ENCODE assay signal across 8 cellular contexts in the genomic region with DNA sequence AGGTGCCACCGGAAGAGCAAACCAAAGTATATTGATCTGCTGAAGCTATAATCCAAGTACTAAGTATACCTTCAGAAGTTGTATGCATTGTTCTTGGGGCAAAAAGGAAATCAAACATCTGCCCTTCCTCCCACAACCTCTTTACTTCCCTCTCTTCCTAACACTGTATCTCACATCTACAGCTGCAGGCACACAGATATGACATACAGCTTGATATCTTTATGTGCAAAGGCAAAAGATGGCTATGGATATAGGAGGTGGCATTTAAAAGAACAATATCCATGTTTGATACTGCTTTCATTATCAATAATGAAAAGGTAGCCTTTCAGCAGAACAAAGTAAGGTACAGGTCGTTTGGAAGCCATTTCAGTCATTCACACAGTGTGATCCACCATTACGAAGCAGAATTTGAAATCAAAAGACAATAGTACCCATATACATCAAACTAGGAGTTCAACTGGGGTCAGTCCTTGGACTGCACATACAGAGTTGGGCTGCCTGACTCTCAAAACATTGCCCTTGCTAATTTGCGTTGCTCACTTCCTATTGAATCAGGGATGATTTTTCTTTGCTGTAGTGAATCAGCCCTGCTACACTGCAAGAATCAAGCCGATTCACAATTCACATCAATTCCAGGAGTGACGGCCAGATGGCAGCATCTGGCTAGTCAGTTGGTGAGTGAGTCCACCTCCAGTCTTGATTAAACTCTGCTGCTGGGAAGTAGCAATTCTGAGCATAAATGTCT. TPM values are rescaled to one million over a fixed set of nuclear protein-coding genes. Genes with fewer than 3 reads are reported as not detected.
A peak's percentile ranks its signal among the peaks of the same experiment; 100 is the strongest.
DNase-seq lines count a peak whose midpoint lies in the region; ATAC-seq and TF ChIP-seq lines count a peak whose summit lies in the region.

No MANE protein-coding gene starts in this region.

- H3K36me3 ChIP-seq in Panc1 (ENCODE audit: control insufficient read depth, insufficient read depth, low read length): no peaks in the 10 kb centered on the region

- ATAC-seq in HG02798 (IDR thresholded peaks at IDR 0.05; ENCODE audit: poor library complexity, unreplicated experiment) (peak; percentile 52), Panc1 (peak; percentile 92)
- ATAC-seq in activated T-cell treated with anti-CD3 and anti-CD28 coated beads, Interleukin-2, amount 50 U/mL, for 72 hours (replicated peaks in 1 of 2): peak; percentile 82 to 85

- H3K27ac ChIP-seq in Panc1 (ENCODE audit: low read length): no peak overlapping the region

- H3K9me3 Mint-ChIP-seq in activated T-cell treated with anti-CD3 and anti-CD28 coated beads, Interleukin-2, amount 50 U/mL, for 72 hours: no peaks in the 10 kb centered on the region
- no peaks in the 10 kb centered on the region for H3K9me3 Mint-ChIP-seq in type B pancreatic cell

- POLR2A ChIA-PET in Panc1 (lab: Charles Lee): no interaction called here

- CTCF ChIA-PET in Panc1 (lab: Charles Lee): interaction anchor here (1.0 to 1.7 kb wide), 2 partner anchors 158 to 274 kb away, joined by 5 to 6 read pairs; no protein-coding TSS in a partner anchor

- no peak overlapping the region for H3K27ac Mint-ChIP-seq in activated T-cell treated with anti-CD3 and anti-CD28 coated beads, Interleukin-2, amount 50 U/mL, for 72 hours
- no peak overlapping the region for H3K27ac Mint-ChIP-seq in type B pancreatic cell

- no peaks in the 10 kb centered on the region for H3K27me3 ChIP-seq in Panc1 (ENCODE audit: control insufficient read depth, insufficient read depth, low read length)

- no peaks in the 10 kb centered on the region for H3K27me3 Mint-ChIP-seq in activated T-cell treated with anti-CD3 and anti-CD28 coated beads, Interleukin-2, amount 50 U/mL, for 72 hours (ENCODE audit: low read depth)
- no peaks in the 10 kb centered on the region for H3K27me3 Mint-ChIP-seq in type B pancreatic cell

- H3K4me1 ChIP-seq in Panc1 (ENCODE audit: control insufficient read depth, insufficient read depth, low read length): no peaks in the 10 kb centered on the region; the same call in 1 of the 2 replicates

- H3K4me3 ChIP-seq in Panc1 (ENCODE audit: low read depth in 2 of 2, low read length in 2 of 2) (no peak overlapping the region), fibroblast of the aortic adventitia (ENCODE audit: low read depth, low read length) (no peak overlapping the region)

- in situ Hi-C loops in Panc1 (cut with HindIII; ENCODE audit: low pct_unique_long_range_greater_than_20kb, low sequenced_read_pairs): no loop called here

- H3K4me1 Mint-ChIP-seq in activated T-cell treated with anti-CD3 and anti-CD28 coated beads, Interleukin-2, amount 50 U/mL, for 72 hours (ENCODE audit: low read depth): peaks cover 2% of the 10 kb centered on the region
- no peaks in the 10 kb centered on the region for H3K4me1 Mint-ChIP-seq in type B pancreatic cell (ENCODE audit: unreplicated experiment)

- TF ChIP-seq CTCF in Panc1 (IDR thresholded peaks at IDR 0.05) (peak; percentile 80), fibroblast of the aortic adventitia (IDR thresholded peaks at IDR 0.05; ENCODE audit: insufficient read depth, low read length) (peak; percentile 81), type B pancreatic cell (conservative IDR thresholded peaks at IDR 0.05) (peak; percentile 91)

- H3K9me3 ChIP-seq in Panc1 (ENCODE audit: control insufficient read depth, insufficient read depth, low read depth, low read length): no peaks in the 10 kb centered on the region

- no peaks in the 10 kb centered on the region for H3K36me3 Mint-ChIP-seq in activated T-cell treated with anti-CD3 and anti-CD28 coated beads, Interleukin-2, amount 50 U/mL, for 72 hours (ENCODE audit: insufficient read depth in 2 of 2)
- H3K36me3 Mint-ChIP-seq in type B pancreatic cell: no peaks in the 10 kb centered on the region

- no peak overlapping the region for H3K4me3 Mint-ChIP-seq in activated T-cell treated with anti-CD3 and anti-CD28 coated beads, Interleukin-2, amount 50 U/mL, for 72 hours
- H3K4me3 Mint-ChIP-seq in type B pancreatic cell: no peak overlapping the region

- BruUV-seq in Panc1 (replicated peaks; lab: Mats Ljungman, UMichigan): no TSS peak

- intact Hi-C loops in Panc1 (cut with micrococcal nuclease; ENCODE audit: unreplicated experiment): loop anchor here (2.0 to 5.0 kb wide), 2 partner anchors 157 to 275 kb away; no protein-coding TSS in a partner anchor

- DNase-seq in D341Med (ENCODE audit: low spot score): peak; percentile 68
- DNase-seq in Panc1 (ENCODE audit: low read depth, low spot score): peak; percentile 73
- peak; percentile 56 to 64 for DNase-seq in activated T-cell treated with anti-CD3 and anti-CD28 coated beads, Interleukin-2, amount 50 U/mL, for 72 hours
- DNase-seq in fibroblast of the aortic adventitia (ENCODE audit: low read depth): peak; percentile 78
- DNase-seq in nucleus accumbens (lab: John Stamatoyannopoulos, UW): peak in 47 of 56 donors; percentile 12 to 81 (median 48)
- DNase-seq in type B pancreatic cell (ENCODE audit: extremely low spot score, unreplicated experiment): peak; percentile 72
- no peak for DNase-seq in NCI-H187 treated with DMSO at 0.1 percent for 48 hours (lab: John Stamatoyannopoulos, UW)

RNA-seq across cellular contexts. Expression of a gene that starts 8.9 kb away (rescaled TPM):
- total RNA-seq in Panc1 (2021; ENCODE audit: unreplicated experiment) (1.9 TPM), fibroblast of the aortic adventitia (ENCODE audit: low replicate concordance) (4.8 and 11.4 TPM in 2 replicates), type B pancreatic cell (ENCODE audit: low replicate concordance) (24.5 and 43.0 TPM in 2 replicates)
- 3.8 TPM for polyA plus RNA-seq in Panc1 (2012; ENCODE audit: insufficient read length)
- 1 to 10 TPM in 1 of 2 donors, under 1 TPM in 1; 0.67 to 2.5 TPM for total RNA-seq in activated T-cell treated with anti-CD3 and anti-CD28 coated beads, Interleukin-2, amount 50 U/mL, for 72 hours

RNA-seq across cellular contexts. Expression of a gene that starts 13.1 kb away (rescaled TPM):
- total RNA-seq in Panc1 (2021; ENCODE audit: unreplicated experiment) (3.3 TPM), fibroblast of the aortic adventitia (ENCODE audit: low replicate concordance) (4.8 and 24.1 TPM in 2 replicates), type B pancreatic cell (ENCODE audit: low replicate concordance) (10.5 and 19.3 TPM in 2 replicates)
- 3.3 TPM for polyA plus RNA-seq in Panc1 (2012; ENCODE audit: insufficient read length)
- total RNA-seq in activated T-cell treated with anti-CD3 and anti-CD28 coated beads, Interleukin-2, amount 50 U/mL, for 72 hours: under 1 TPM; 0.63 to 0.79 TPM

RNA-seq across cellular contexts. Expression of a gene that starts 48.2 kb away (rescaled TPM):
- total RNA-seq in Panc1 (2021; ENCODE audit: unreplicated experiment): not detected
- not detected for polyA plus RNA-seq in Panc1 (2012; ENCODE audit: insufficient read length)
- total RNA-seq in activated T-cell treated with anti-CD3 and anti-CD28 coated beads, Interleukin-2, amount 50 U/mL, for 72 hours: not detected
- total RNA-seq in fibroblast of the aortic adventitia (ENCODE audit: low replicate concordance): not detected in 2 replicates
- total RNA-seq in type B pancreatic cell (ENCODE audit: low replicate concordance): not detected in 2 replicates

RNA-seq across cellular contexts. Expression of a gene that starts 56.0 kb away (rescaled TPM):
- total RNA-seq in Panc1 (2021; ENCODE audit: unreplicated experiment): not detected
- polyA plus RNA-seq in Panc1 (2012; ENCODE audit: insufficient read length): not detected
- total RNA-seq in activated T-cell treated with anti-CD3 and anti-CD28 coated beads, Interleukin-2, amount 50 U/mL, for 72 hours: not detected
- total RNA-seq in fibroblast of the aortic adventitia (ENCODE audit: low replicate concordance): not detected in 2 replicates
- not detected in 2 replicates for total RNA-seq in type B pancreatic cell (ENCODE audit: low replicate concordance)
